Comparison of ENCODE assay signal across 21 cellular contexts in genomic region chr19:47221890-47222289, GRCh38. TPM values are rescaled to one million over a fixed set of nuclear protein-coding genes. Genes with fewer than 3 reads are reported as not detected.
A peak's percentile ranks its signal among the peaks of the same experiment; 100 is the strongest.
DNase-seq lines count a peak whose midpoint lies in the region; ATAC-seq, FAIRE-seq and TF ChIP-seq lines count a peak whose summit lies in the region.
"Had no signal": no experiment of that assay in that cellular context is flagged by ENCODE, and none has a peak within 500 bp of the region (broad histone marks: within the 10 kb centered on the region; RNA-seq: fewer than 3 reads in every experiment).

No MANE protein-coding gene starts in this region.

- no peaks in the 10 kb centered on the region for H3K27me3 ChIP-seq in AG04450 (ENCODE audit: control insufficient read depth, insufficient read depth, low read length)
- H3K27me3 ChIP-seq in H7 (ENCODE audit: control insufficient read depth, insufficient read depth, low read length) = no peaks in the 10 kb centered on the region

- H3K27ac Mint-ChIP-seq in brain (peak overlapping the region in 3 of 5 experiments; percentile 17 to 87 (median 28)), nephron progenitor cell (peak overlapping the region; percentile 75)
- H3K27ac Mint-ChIP-seq: CD8-positive, alpha-beta T cell had no signal

- H3K9me3 Mint-ChIP-seq in brain (no peaks in the 10 kb centered on the region), nephron progenitor cell (no peaks in the 10 kb centered on the region)
- H3K9me3 Mint-ChIP-seq: CD8-positive, alpha-beta T cell had no signal

- H3K9me3 ChIP-seq in AG04450 (ENCODE audit: control insufficient read depth, insufficient read depth, low read length) = no peaks in the 10 kb centered on the region; the same call in 1 of the 2 replicates

- no peak for FAIRE-seq in GM19239 (lab: Jason Lieb, UNC)
- FAIRE-seq: D721Med had no signal

- H3K27ac ChIP-seq in AG04450 (ENCODE audit: low read depth, low read length) = peak overlapping the region; percentile 31

- peaks cover 35% of the 10 kb centered on the region for H3K36me3 Mint-ChIP-seq in brain
- H3K36me3 Mint-ChIP-seq in nephron progenitor cell (ENCODE audit: low read depth) = peaks cover 16% of the 10 kb centered on the region

- peaks cover 28% of the 10 kb centered on the region for H3K4me1 Mint-ChIP-seq in brain
- peaks cover 20% of the 10 kb centered on the region for H3K4me1 Mint-ChIP-seq in nephron progenitor cell

- peaks cover 1% of the 10 kb centered on the region for H3K36me3 ChIP-seq in H7 (replicated peaks; ENCODE audit: control insufficient read depth, insufficient read depth, low read length)

- no peak for ATAC-seq in GM21528 (IDR thresholded peaks at IDR 0.05; ENCODE audit: low FRiP score, unreplicated experiment)
- ATAC-seq: CD8-positive, alpha-beta T cell; HCT116 had no signal

- no peak overlapping the region for H3K4me3 ChIP-seq in AG04450 (ENCODE audit: low read depth, low read length)
- no peak overlapping the region for H3K4me3 ChIP-seq in H7 (ENCODE audit: insufficient read depth, low read depth, low read length)

- DNase-seq in AG04450 (ENCODE audit: low read depth, low spot score) = no peak
- peak; percentile 65 for DNase-seq in H7
- no peak for DNase-seq in nephron progenitor cell
- no peak for DNase-seq in middle frontal gyrus (ENCODE audit: extremely low spot score, low spot score)
- no peak for DNase-seq in ACHN
- DNase-seq in GM19239 (ENCODE audit: insufficient read length, low spot score) = no peak
- DNase-seq: C1 segment of cervical spinal cord; CD8-positive, alpha-beta T cell; DMS53; GDM1; Karpas-422; NCI-H1417 treated with DMSO at 0.1 percent for 48 hours; NCI-H187; NCI-H2107; NCI-H446 treated with DMSO at 0.1 percent for 48 hours; NCI-H526 treated with DMSO at 0.1 percent for 48 hours; Right ventricle myocardium superior had no signal

- CTCF ChIA-PET in AG04450 (lab: Charles Lee) = interaction anchor here (1.6 kb wide), 1 partner anchor 11 kb away, joined by 13 read pairs; no protein-coding TSS in a partner anchor

- no peak for TF ChIP-seq CTCF in AG04450 (IDR thresholded peaks at IDR 0.05; ENCODE audit: low read depth, low read length)
- TF ChIP-seq CTCF in brain (conservative IDR thresholded peaks at IDR 0.05) = no peak
- no peak for TF ChIP-seq CTCF in nephron progenitor cell (IDR thresholded peaks at IDR 0.05)

- H3K4me3 Mint-ChIP-seq in brain = no peak overlapping the region
- H3K4me3 Mint-ChIP-seq in nephron progenitor cell = no peak overlapping the region
- H3K4me3 Mint-ChIP-seq: CD8-positive, alpha-beta T cell had no signal

- in situ Hi-C loops in ACHN (cut with HindIII; ENCODE audit: low pct_ligation_motif_present, low pct_unique_long_range_greater_than_20kb, low sequenced_read_pairs) = no loop called here

- peaks cover 4% of the 10 kb centered on the region for H3K27me3 Mint-ChIP-seq in brain
- peaks cover 5% of the 10 kb centered on the region for H3K27me3 Mint-ChIP-seq in nephron progenitor cell (ENCODE audit: low read depth, poor library complexity)

- POLR2A ChIA-PET in AG04450 (lab: Yijun Ruan, JAX) = no interaction called here

RNA-seq across cellular contexts. Expression of gene BBC3, which starts 9.1 kb away (rescaled TPM):
- polyA plus RNA-seq in AG04450 (2011; rRNA removed) (3.6 and 4.4 TPM in 2 replicates), brain (ENCODE audit: insufficient read depth, low read depth, low replicate concordance) (12.1 TPM)
- polyA minus RNA-seq in AG04450 (2011; rRNA and poly(A)+ RNA removed) = 3.6 and 4.5 TPM in 2 replicates
- total RNA-seq in H7 (2014; rRNA removed; shearing (Covaris generic)) = 13.4 and 20.7 TPM in 2 replicates

RNA-seq across cellular contexts. Expression of gene CCDC9, which starts 34.4 kb away (rescaled TPM):
- polyA plus RNA-seq in AG04450 (2011; rRNA removed) = 5.0 and 6.6 TPM in 2 replicates
- 4.7 and 9.3 TPM in 2 replicates for polyA minus RNA-seq in AG04450 (2011; rRNA and poly(A)+ RNA removed)
- total RNA-seq in H7 (2014; rRNA removed; shearing (Covaris generic)) = 10.9 and 14.0 TPM in 2 replicates
- 19.3 TPM for polyA plus RNA-seq in brain (ENCODE audit: insufficient read depth, low read depth, low replicate concordance)

RNA-seq across cellular contexts. Expression of gene INAFM1, which starts 52.8 kb away (rescaled TPM):
- polyA plus RNA-seq in AG04450 (2011; rRNA removed) = 2.4 and 5.0 TPM in 2 replicates
- polyA minus RNA-seq in AG04450 (2011; rRNA and poly(A)+ RNA removed) = 1.0 and 1.3 TPM in 2 replicates
- 2.0 and 2.9 TPM in 2 replicates for total RNA-seq in H7 (2014; rRNA removed; shearing (Covaris generic))
- polyA plus RNA-seq in brain (ENCODE audit: insufficient read depth, low read depth, low replicate concordance) = 14.4 TPM
